In genomic region chr12:80166751-80167150, GRCh38 we compare ENCODE assay signal across 22 cellular contexts.
"Had no signal": no experiment of that assay in that cellular context is flagged by ENCODE, and none has a peak within 500 bp of the region (broad histone marks: within the 10 kb centered on the region; RNA-seq: fewer than 3 reads in every experiment).

No MANE protein-coding gene starts in this region.

- ATAC-seq: mucosa of descending colon; psoas muscle; right cardiac atrium; stimulated activated memory B cell treated with anti-CD40 and anti-IgM and Interleukin-4, amounts not matched to agents 10 μg/mL and 1 μg/mL and 100 μg/mL, for 72 hours; stimulated activated naive CD8-positive, alpha-beta T cell treated with anti-CD3 and anti-CD28 coated beads, Interleukin-15, Interleukin-2, amounts not matched to agents 100 U/mL and 50 U/mL, for 24 hours had no signal

- H3K9me3 ChIP-seq: mucosa of descending colon, ovary, psoas muscle, spleen, testis, tibial artery had no signal

- H3K27ac Mint-ChIP-seq: memory B cell; naive B cell; stimulated activated memory B cell treated with anti-CD40 and anti-IgM and Interleukin-4, amounts not matched to agents 10 μg/mL and 1 μg/mL and 100 μg/mL, for 72 hours; type B pancreatic cell had no signal

- H3K27ac ChIP-seq: ovary, psoas muscle, skin epidermis, spleen, testis, tibial artery had no signal

- H3K27me3 ChIP-seq: dorsolateral prefrontal cortex, ovary, spleen, testis, tibial artery had no signal

- H3K27me3 Mint-ChIP-seq: stimulated activated memory B cell treated with anti-CD40 and anti-IgM and Interleukin-4, amounts not matched to agents 10 μg/mL and 1 μg/mL and 100 μg/mL, for 72 hours; type B pancreatic cell had no signal

- DNase-seq: dorsolateral prefrontal cortex; effector CD4-positive, alpha-beta T cell; hypothalamus; mucosa of descending colon; naive B cell; occipital lobe; ovary; posterior cingulate gyrus; psoas muscle; right cardiac atrium; spleen; stimulated activated CD4-positive, alpha-beta T cell treated with anti-CD3 and anti-CD28 coated beads, Interleukin-4, amount 100 ng/mL, for 4 hours; stimulated activated naive CD8-positive, alpha-beta T cell treated with anti-CD3 and anti-CD28 coated beads, Interleukin-15, Interleukin-2, amounts not matched to agents 100 U/mL and 50 U/mL, for 24 hours; substantia nigra; testis; tibial artery had no signal

- H3K4me3 Mint-ChIP-seq: memory B cell; naive B cell; stimulated activated memory B cell treated with anti-CD40 and anti-IgM and Interleukin-4, amounts not matched to agents 10 μg/mL and 1 μg/mL and 100 μg/mL, for 72 hours; type B pancreatic cell had no signal

- H3K4me1 Mint-ChIP-seq: memory B cell; naive B cell; stimulated activated memory B cell treated with anti-CD40 and anti-IgM and Interleukin-4, amounts not matched to agents 10 μg/mL and 1 μg/mL and 100 μg/mL, for 72 hours had no signal

- H3K9me3 Mint-ChIP-seq: memory B cell; stimulated activated memory B cell treated with anti-CD40 and anti-IgM and Interleukin-4, amounts not matched to agents 10 μg/mL and 1 μg/mL and 100 μg/mL, for 72 hours; type B pancreatic cell had no signal

- FAIRE-seq: keratinocyte had no signal

- H3K4me3 ChIP-seq: dorsolateral prefrontal cortex, lung, mucosa of descending colon, ovary, psoas muscle, skin epidermis, spleen, testis, tibial artery had no signal

- H3K36me3 Mint-ChIP-seq: memory B cell; naive B cell; stimulated activated memory B cell treated with anti-CD40 and anti-IgM and Interleukin-4, amounts not matched to agents 10 μg/mL and 1 μg/mL and 100 μg/mL, for 72 hours; type B pancreatic cell had no signal

- H3K36me3 ChIP-seq: ovary, spleen, tibial artery had no signal

- H3K4me1 ChIP-seq: psoas muscle, spleen, testis, tibial artery had no signal
